ENCODE assay signal across 21 cellular contexts in genomic region chr2:241534293-241534692, GRCh38.
"Had no signal": no experiment of that assay in that cellular context is flagged by ENCODE, and none has a peak within 500 bp of the region (broad histone marks: within the 10 kb centered on the region; RNA-seq: fewer than 3 reads in every experiment).

No MANE protein-coding gene starts in this region.

- DNase-seq: dermis blood vessel endothelial cell; effector memory CD4-positive, alpha-beta T cell; erythroblast; gastrocnemius medialis; head of caudate nucleus; naive thymus-derived CD4-positive, alpha-beta T cell; occipital lobe; ovary; psoas muscle; right cardiac atrium; sigmoid colon; stimulated activated CD4-positive, alpha-beta T cell treated with anti-CD3 and anti-CD28 coated beads, Interleukin-2, amount 100 ng/mL, for 48 hours; stimulated activated naive B cell treated with anti-CD40 and anti-IgM and Interleukin-4, amounts not matched to agents 10 μg/mL and 1 μg/mL and 100 μg/mL, for 72 hours had no signal

- H3K9me3 ChIP-seq: gastrocnemius medialis, ovary, psoas muscle, sigmoid colon, thoracic aorta, tibial nerve, upper lobe of left lung had no signal

- H3K4me1 ChIP-seq: gastrocnemius medialis, psoas muscle, sigmoid colon, tibial nerve, upper lobe of left lung had no signal

- H3K4me1 Mint-ChIP-seq: memory B cell; naive thymus-derived CD4-positive, alpha-beta T cell had no signal

- H3K27ac Mint-ChIP-seq: memory B cell; naive thymus-derived CD4-positive, alpha-beta T cell; nephron; stimulated activated naive B cell treated with anti-CD40 and anti-IgM and Interleukin-4, amounts not matched to agents 10 μg/mL and 1 μg/mL and 100 μg/mL, for 72 hours; stimulated activated naive CD8-positive, alpha-beta T cell treated with anti-CD3 and anti-CD28 coated beads, Interleukin-15, Interleukin-2, amounts not matched to agents 100 ng/mL and 50 ng/mL, for 24 hours had no signal

- H3K4me3 Mint-ChIP-seq: memory B cell; naive thymus-derived CD4-positive, alpha-beta T cell; nephron; stimulated activated naive B cell treated with anti-CD40 and anti-IgM and Interleukin-4, amounts not matched to agents 10 μg/mL and 1 μg/mL and 100 μg/mL, for 72 hours; stimulated activated naive CD8-positive, alpha-beta T cell treated with anti-CD3 and anti-CD28 coated beads, Interleukin-15, Interleukin-2, amounts not matched to agents 100 ng/mL and 50 ng/mL, for 24 hours had no signal

- H3K36me3 Mint-ChIP-seq: memory B cell; naive thymus-derived CD4-positive, alpha-beta T cell; stimulated activated naive B cell treated with anti-CD40 and anti-IgM and Interleukin-4, amounts not matched to agents 10 μg/mL and 1 μg/mL and 100 μg/mL, for 72 hours had no signal

- H3K9me3 Mint-ChIP-seq: memory B cell; naive thymus-derived CD4-positive, alpha-beta T cell; nephron; stimulated activated naive B cell treated with anti-CD40 and anti-IgM and Interleukin-4, amounts not matched to agents 10 μg/mL and 1 μg/mL and 100 μg/mL, for 72 hours; stimulated activated naive CD8-positive, alpha-beta T cell treated with anti-CD3 and anti-CD28 coated beads, Interleukin-15, Interleukin-2, amounts not matched to agents 100 ng/mL and 50 ng/mL, for 24 hours had no signal

- H3K27me3 ChIP-seq: gastrocnemius medialis, ovary, tibial nerve, upper lobe of left lung had no signal

- H3K36me3 ChIP-seq: gastrocnemius medialis, ovary, sigmoid colon, thoracic aorta, tibial nerve, upper lobe of left lung had no signal

- H3K27ac ChIP-seq: coronary artery, gastrocnemius medialis, ovary, psoas muscle, sigmoid colon, thoracic aorta, tibial nerve, upper lobe of left lung had no signal

- ATAC-seq: gastrocnemius medialis; naive thymus-derived CD4-positive, alpha-beta T cell; psoas muscle; stimulated activated naive B cell treated with anti-CD40 and anti-IgM and Interleukin-4, amounts not matched to agents 10 μg/mL and 1 μg/mL and 100 μg/mL, for 72 hours had no signal

- H3K4me3 ChIP-seq: coronary artery, gastrocnemius medialis, lung, ovary, psoas muscle, sigmoid colon, thoracic aorta, tibial nerve, upper lobe of left lung had no signal
